In genomic region chr17:36002631-36003030, GRCh38 we compare ENCODE assay signal across 21 cellular contexts. TPM values are rescaled to one million over a fixed set of nuclear protein-coding genes. Genes with fewer than 3 reads are reported as not detected.
"Had no signal": no experiment of that assay in that cellular context is flagged by ENCODE, and none has a peak within 500 bp of the region (broad histone marks: within the 10 kb centered on the region; RNA-seq: fewer than 3 reads in every experiment).

No MANE protein-coding gene starts in this region.

- H3K27me3 Mint-ChIP-seq: activated T-cell treated with anti-CD3 and anti-CD28 coated beads, Interleukin-2, amount 50 U/mL, for 24 hours had no signal

- H3K36me3 ChIP-seq: breast epithelium had no signal

- H3K9me3 ChIP-seq: breast epithelium had no signal

- H3K9me3 Mint-ChIP-seq: activated naive CD4-positive, alpha-beta T cell treated with anti-CD3 and anti-CD28 coated beads, Interleukin-2, amount 50 U/mL, for 24 hours; activated T-cell treated with anti-CD3 and anti-CD28 coated beads, Interleukin-2, amount 50 U/mL, for 24 hours; activated T-helper 1 cell treated with anti-CD3 and anti-CD28 coated beads, Interleukin-12 subunit alpha, Interleukin-12 subunit beta, Interleukin-2, Interleukin-4 antibody, amounts not matched to agents 30 ng/mL and 10 ng/mL and 1 ng/mL, durations not matched to agents 14 hours and 24 hours and 36 hours had no signal

- H3K36me3 Mint-ChIP-seq: activated naive CD4-positive, alpha-beta T cell treated with anti-CD3 and anti-CD28 coated beads, Interleukin-2, amount 50 U/mL, for 24 hours; WTC11 had no signal

- H3K27ac Mint-ChIP-seq: activated CD8-positive, alpha-beta T cell treated with anti-CD3 and anti-CD28 coated beads, Interleukin-2, amount 10 ng/mL, durations not matched to agents 7 days and 5 days; activated naive CD4-positive, alpha-beta T cell treated with anti-CD3 and anti-CD28 coated beads, Interleukin-2, amount 50 U/mL, for 24 hours; activated T-cell treated with anti-CD3 and anti-CD28 coated beads, Interleukin-2, amount 50 U/mL, for 24 hours; activated T-helper 1 cell treated with anti-CD3 and anti-CD28 coated beads, Interleukin-12 subunit alpha, Interleukin-12 subunit beta, Interleukin-2, Interleukin-4 antibody, amounts not matched to agents 30 ng/mL and 10 ng/mL and 1 ng/mL, durations not matched to agents 14 hours and 24 hours and 36 hours; T-helper 17 cell; WTC11 had no signal

- DNase-seq: activated CD4-positive, alpha-beta T cell treated with anti-CD3 and anti-CD28 coated beads for 48 hours; activated CD4-positive, alpha-beta T cell treated with anti-CD3 and anti-CD28 coated beads, Interleukin-2, amount 50 U/mL, for 4 hours; activated CD4-positive, CD25-positive, alpha-beta regulatory T cell treated with anti-CD3 and anti-CD28 coated beads, Interleukin-2, amount 50 U/mL, for 72 hours; activated CD8-positive, alpha-beta T cell treated with anti-CD3 and anti-CD28 coated beads, Interleukin-2, amount 10 ng/mL, durations not matched to agents 7 days and 5 days; activated effector memory CD4-positive, alpha-beta T cell treated with Interleukin-2 at 50 U/mL for 16 hours; activated naive CD4-positive, alpha-beta T cell; activated T-cell treated with anti-CD3 and anti-CD28 coated beads, Interleukin-2, amount 50 U/mL, for 24 hours; aorta; caudate nucleus; MM.1S; NCI-H2081 treated with DMSO at 0.1 percent for 48 hours; NCI-H446; NCI-H748 treated with DMSO at 0.1 percent for 48 hours; SIG-M5; T-helper 17 cell; T-helper 9 cell had no signal

- H3K4me3 ChIP-seq: breast epithelium had no signal

- H3K27me3 ChIP-seq: breast epithelium had no signal

- H3K4me3 Mint-ChIP-seq: activated CD8-positive, alpha-beta T cell treated with anti-CD3 and anti-CD28 coated beads, Interleukin-2, amount 10 ng/mL, durations not matched to agents 7 days and 5 days; activated naive CD4-positive, alpha-beta T cell treated with anti-CD3 and anti-CD28 coated beads, Interleukin-2, amount 50 U/mL, for 24 hours; activated T-cell treated with anti-CD3 and anti-CD28 coated beads, Interleukin-2, amount 50 U/mL, for 24 hours; activated T-helper 1 cell treated with anti-CD3 and anti-CD28 coated beads, Interleukin-12 subunit alpha, Interleukin-12 subunit beta, Interleukin-2, Interleukin-4 antibody, amounts not matched to agents 30 ng/mL and 10 ng/mL and 1 ng/mL, durations not matched to agents 14 hours and 24 hours and 36 hours; T-helper 17 cell; WTC11 had no signal

- H3K4me1 ChIP-seq: breast epithelium had no signal

- H3K27ac ChIP-seq: breast epithelium had no signal

- ATAC-seq: activated CD8-positive, alpha-beta T cell treated with anti-CD3 and anti-CD28 coated beads, Interleukin-2, amount 10 ng/mL, durations not matched to agents 7 days and 5 days; T-helper 17 cell; WTC11 had no signal

RNA-seq across cellular contexts. Expression of gene CCL15, which starts 1.3 kb away (rescaled TPM):
- total RNA-seq: activated CD8-positive, alpha-beta T cell treated with anti-CD3 and anti-CD28 coated beads, Interleukin-2, amount 10 ng/mL, durations not matched to agents 7 days and 5 days; activated T-helper 1 cell treated with anti-CD3 and anti-CD28 coated beads, Interleukin-12 subunit alpha, Interleukin-12 subunit beta, Interleukin-2, Interleukin-4 antibody, amounts not matched to agents 30 ng/mL and 10 ng/mL and 1 ng/mL, durations not matched to agents 14 hours and 24 hours and 36 hours; aorta; breast epithelium; RPMI7951; T-helper 17 cell; WTC11 had no signal

RNA-seq across cellular contexts. Expression of gene CCL23, which starts 15.1 kb away (rescaled TPM):
- total RNA-seq: activated CD8-positive, alpha-beta T cell treated with anti-CD3 and anti-CD28 coated beads, Interleukin-2, amount 10 ng/mL, durations not matched to agents 7 days and 5 days; activated T-helper 1 cell treated with anti-CD3 and anti-CD28 coated beads, Interleukin-12 subunit alpha, Interleukin-12 subunit beta, Interleukin-2, Interleukin-4 antibody, amounts not matched to agents 30 ng/mL and 10 ng/mL and 1 ng/mL, durations not matched to agents 14 hours and 24 hours and 36 hours; RPMI7951; T-helper 17 cell; WTC11 had no signal
- polyA plus RNA-seq: aorta had no signal

RNA-seq across cellular contexts. Expression of gene CCL14, which starts 16.1 kb away (rescaled TPM):
- total RNA-seq: activated CD8-positive, alpha-beta T cell treated with anti-CD3 and anti-CD28 coated beads, Interleukin-2, amount 10 ng/mL, durations not matched to agents 7 days and 5 days; activated T-helper 1 cell treated with anti-CD3 and anti-CD28 coated beads, Interleukin-12 subunit alpha, Interleukin-12 subunit beta, Interleukin-2, Interleukin-4 antibody, amounts not matched to agents 30 ng/mL and 10 ng/mL and 1 ng/mL, durations not matched to agents 14 hours and 24 hours and 36 hours; RPMI7951; T-helper 17 cell; WTC11 had no signal

RNA-seq across cellular contexts. Expression of gene CCL16, which starts 21.3 kb away (rescaled TPM):
- total RNA-seq: activated CD8-positive, alpha-beta T cell treated with anti-CD3 and anti-CD28 coated beads, Interleukin-2, amount 10 ng/mL, durations not matched to agents 7 days and 5 days; activated T-helper 1 cell treated with anti-CD3 and anti-CD28 coated beads, Interleukin-12 subunit alpha, Interleukin-12 subunit beta, Interleukin-2, Interleukin-4 antibody, amounts not matched to agents 30 ng/mL and 10 ng/mL and 1 ng/mL, durations not matched to agents 14 hours and 24 hours and 36 hours; RPMI7951; T-helper 17 cell; WTC11 had no signal
- polyA plus RNA-seq: aorta had no signal

RNA-seq across cellular contexts. Expression of gene LYZL6, which starts 59.1 kb away (rescaled TPM):
- total RNA-seq: activated CD8-positive, alpha-beta T cell treated with anti-CD3 and anti-CD28 coated beads, Interleukin-2, amount 10 ng/mL, durations not matched to agents 7 days and 5 days; activated T-helper 1 cell treated with anti-CD3 and anti-CD28 coated beads, Interleukin-12 subunit alpha, Interleukin-12 subunit beta, Interleukin-2, Interleukin-4 antibody, amounts not matched to agents 30 ng/mL and 10 ng/mL and 1 ng/mL, durations not matched to agents 14 hours and 24 hours and 36 hours; aorta; breast epithelium; RPMI7951; T-helper 17 cell; WTC11 had no signal
- polyA plus RNA-seq: aorta had no signal
